11 cellular contexts compared by ENCODE assay signal in genomic region chr4:185144601-185145240, GRCh38. TPM values are rescaled to one million over a fixed set of nuclear protein-coding genes. Genes with fewer than 3 reads are reported as not detected.
DNase-seq lines count a peak whose midpoint lies in the region; ATAC-seq and TF ChIP-seq lines count a peak whose summit lies in the region.
"Had no signal": no experiment of that assay in that cellular context is flagged by ENCODE, and none has a peak within 500 bp of the region (broad histone marks: within the 10 kb centered on the region; RNA-seq: fewer than 3 reads in every experiment).

No MANE protein-coding gene starts in this region.

- H3K9me2 ChIP-seq in OCI-LY7 (ENCODE audit: insufficient read depth, low read length), result no peaks in the 10 kb centered on the region

- ATAC-seq in CD4-positive, alpha-beta T cell (ENCODE audit: poor library complexity), result no peak
- ATAC-seq in GM21526 (IDR thresholded peaks at IDR 0.05; ENCODE audit: low FRiP score, unreplicated experiment), result no peak
- ATAC-seq: esophagus mucosa had no signal

- no peak for DNase-seq in CD4-positive, alpha-beta T cell
- no peak for DNase-seq in OCI-LY7 (ENCODE audit: low spot score)
- peak; percentile 43 for DNase-seq in globus pallidus (ENCODE audit: low spot score)
- DNase-seq in progenitor cell of endocrine pancreas (ENCODE audit: low spot score, unreplicated experiment), result no peak
- no peak for DNase-seq in stimulated activated CD4-positive, alpha-beta T cell treated with anti-CD3 and anti-CD28 coated beads, Interleukin-15, amount 100 ng/mL, for 24 hours
- DNase-seq in T-helper 1 cell, result no peak
- DNase-seq in cerebellar cortex (ENCODE audit: low spot score), result no peak
- DNase-seq: NCI-H82 had no signal

- CTCF ChIA-PET in CD4-positive, alpha-beta T cell (lab: Charles Lee), result no interaction called here
- CTCF ChIA-PET in OCI-LY7 (lab: Charles Lee; ENCODE audit: unreplicated experiment), result interaction anchor here (0.6 kb wide), 1 partner anchor 268 kb away, joined by 3 read pairs; no protein-coding TSS in a partner anchor

- peaks cover 10% of the 10 kb centered on the region; the same call in 1 of the 2 replicates for H4K20me1 ChIP-seq in OCI-LY7 (ENCODE audit: insufficient read depth, low read length)

- H3K27ac ChIP-seq in CD4-positive, alpha-beta T cell (ENCODE audit: low read depth, low read length), result no peak overlapping the region
- H3K27ac ChIP-seq in OCI-LY7 (ENCODE audit: low read depth, low read length, poor library complexity, severe bottlenecking), result no peak overlapping the region
- H3K27ac ChIP-seq: HL-60 had no signal

- H2AFZ ChIP-seq in OCI-LY7 (ENCODE audit: low read length), result no peak overlapping the region

- peak overlapping the region; percentile 65 for H3K4me3 Mint-ChIP-seq in CD4-positive, alpha-beta T cell
- peak overlapping the region; percentile 84 for H3K4me3 Mint-ChIP-seq in progenitor cell of endocrine pancreas (ENCODE audit: low read depth)

- no peak for TF ChIP-seq CTCF in CD4-positive, alpha-beta T cell (IDR thresholded peaks at IDR 0.05)
- TF ChIP-seq CTCF in OCI-LY7 (conservative IDR thresholded peaks at IDR 0.05; ENCODE audit: low read length) (no peak), progenitor cell of endocrine pancreas (IDR thresholded peaks at IDR 0.05; ENCODE audit: unreplicated experiment) (no peak)

- no TSS peak for BruUV-seq in OCI-LY7 (replicated peaks; lab: Mats Ljungman, UMichigan)

- intact Hi-C loops in CD4-positive, alpha-beta T cell (cut with DNase I, micrococcal nuclease), result loop anchor here in 1 of 2 experiments (5.0 to 10.0 kb wide), 2 partner anchors 328 to 500 kb away; partner anchors contain the start of genes CASP3, CCDC110 and PRIMPOL
- intact Hi-C loops in OCI-LY7 (cut with micrococcal nuclease; ENCODE audit: unreplicated experiment), result loop anchor here (5.0 kb wide), 2 partner anchors 38 to 453 kb away; no protein-coding TSS in a partner anchor

- H3K4me1 ChIP-seq in OCI-LY7 (ENCODE audit: insufficient read depth, low read length, poor library complexity, severe bottlenecking), result peaks cover 24% of the 10 kb centered on the region

- H3K4me2 ChIP-seq in OCI-LY7 (ENCODE audit: low read length), result peak overlapping the region; percentile 97

- peaks cover 11% of the 10 kb centered on the region; the same call in 1 of the 2 replicates for H3K79me2 ChIP-seq in OCI-LY7 (ENCODE audit: insufficient read depth, low read depth, low read length)

- H3K27me3 ChIP-seq in CD4-positive, alpha-beta T cell (ENCODE audit: control insufficient read depth, insufficient read depth, low read length), result peaks cover 2% of the 10 kb centered on the region

- peaks cover 38% of the 10 kb centered on the region for H3K27me3 Mint-ChIP-seq in CD4-positive, alpha-beta T cell
- H3K27me3 Mint-ChIP-seq in progenitor cell of endocrine pancreas, result peaks cover under 1% of the 10 kb centered on the region

- no peak overlapping the region for H3K27ac Mint-ChIP-seq in CD4-positive, alpha-beta T cell
- peak overlapping the region; percentile 18 for H3K27ac Mint-ChIP-seq in progenitor cell of endocrine pancreas

- peaks cover 31% of the 10 kb centered on the region for H3K36me3 ChIP-seq in OCI-LY7 (ENCODE audit: insufficient read depth, low read length)

- POLR2A ChIA-PET in CD4-positive, alpha-beta T cell (lab: Charles Lee), result interaction anchor here (1.1 kb wide), 1 partner anchor 65 kb away, joined by 3 read pairs; the partner anchor contains the start of gene SNX25
- POLR2A ChIA-PET in OCI-LY7 (lab: Charles Lee), result interaction anchor here (1.2 kb wide), 1 partner anchor 29 kb away, joined by 3 read pairs; no protein-coding TSS in a partner anchor

- H3K9me3 ChIP-seq in CD4-positive, alpha-beta T cell (ENCODE audit: control insufficient read depth, low read length), result no peaks in the 10 kb centered on the region
- H3K9me3 ChIP-seq in OCI-LY7 (ENCODE audit: low read length), result no peaks in the 10 kb centered on the region

- peaks cover 18% of the 10 kb centered on the region for H3K4me1 Mint-ChIP-seq in CD4-positive, alpha-beta T cell (ENCODE audit: low read depth)
- H3K4me1 Mint-ChIP-seq in progenitor cell of endocrine pancreas (ENCODE audit: low read depth), result peaks cover 12% of the 10 kb centered on the region

- no peaks in the 10 kb centered on the region for H3K9me3 Mint-ChIP-seq in CD4-positive, alpha-beta T cell
- H3K9me3 Mint-ChIP-seq in progenitor cell of endocrine pancreas (ENCODE audit: low read depth), result no peaks in the 10 kb centered on the region

- H3K36me3 Mint-ChIP-seq in CD4-positive, alpha-beta T cell (ENCODE audit: low read depth), result no peaks in the 10 kb centered on the region
- peaks cover 9% of the 10 kb centered on the region for H3K36me3 Mint-ChIP-seq in progenitor cell of endocrine pancreas (ENCODE audit: insufficient read depth)

- no peak overlapping the region for H3K4me3 ChIP-seq in OCI-LY7 (ENCODE audit: low read depth, low read length, poor library complexity, severe bottlenecking)

RNA-seq across cellular contexts. Expression of gene SLC25A4, which starts 1.7 kb away (rescaled TPM):
- 1 to 10 TPM; 4.1 TPM for total RNA-seq in CD4-positive, alpha-beta T cell
- 24.1 and 29.6 TPM in 2 replicates for total RNA-seq in OCI-LY7 (2014; rRNA removed; shearing (Covaris generic))
- 28.4 and 38.2 TPM in 2 replicates for total RNA-seq in OCI-LY7 (2022)
- 24.7 and 26.2 TPM in 2 replicates for total RNA-seq in progenitor cell of endocrine pancreas

RNA-seq across cellular contexts. Expression of gene CFAP97, which starts 59.1 kb away (rescaled TPM):
- total RNA-seq in CD4-positive, alpha-beta T cell, result 10 to 100 TPM; 24.5 to 26.6 TPM
- total RNA-seq in OCI-LY7 (2014; rRNA removed; shearing (Covaris generic)), result 20.4 and 22.7 TPM in 2 replicates
- total RNA-seq in OCI-LY7 (2022) (54.0 and 57.3 TPM in 2 replicates), progenitor cell of endocrine pancreas (27.5 and 28.6 TPM in 2 replicates)
